ENCODE assay signal across 8 cellular contexts in genomic region chr2:62787381-62787780, GRCh38.
DNase-seq lines count a peak whose midpoint lies in the region; ATAC-seq lines count a peak whose summit lies in the region.

No MANE protein-coding gene starts in this region.

- no peaks in the 10 kb centered on the region for H3K36me3 ChIP-seq in effector memory CD4-positive, alpha-beta T cell (ENCODE audit: control insufficient read depth, insufficient read depth, low read length)

- no peak overlapping the region for H3K4me3 Mint-ChIP-seq in activated CD8-positive, alpha-beta T cell treated with anti-CD3 and anti-CD28 coated beads, Interleukin-2, amount 10 ng/mL, durations not matched to agents 7 days and 5 days

- H3K27me3 Mint-ChIP-seq in activated CD8-positive, alpha-beta T cell treated with anti-CD3 and anti-CD28 coated beads, Interleukin-2, amount 10 ng/mL, durations not matched to agents 7 days and 5 days (ENCODE audit: low read depth): no peaks in the 10 kb centered on the region

- peaks cover 3% of the 10 kb centered on the region for H3K36me3 Mint-ChIP-seq in activated CD8-positive, alpha-beta T cell treated with anti-CD3 and anti-CD28 coated beads, Interleukin-2, amount 10 ng/mL, durations not matched to agents 7 days and 5 days (ENCODE audit: low read depth)

- CTCF ChIA-PET in activated CD8-positive, alpha-beta T cell treated with anti-CD3 and anti-CD28 coated beads, Interleukin-2, amount 10 ng/mL, durations not matched to agents 7 days and 5 days (lab: Charles Lee): interaction anchor here (0.7 to 2.2 kb wide), 15 partner anchors 9 to 1074 kb away, joined by 3 to 8 read pairs (median 4); no protein-coding TSS in a partner anchor

- H3K27ac Mint-ChIP-seq in activated CD8-positive, alpha-beta T cell treated with anti-CD3 and anti-CD28 coated beads, Interleukin-2, amount 10 ng/mL, durations not matched to agents 7 days and 5 days: no peak overlapping the region

- H3K4me1 ChIP-seq in effector memory CD4-positive, alpha-beta T cell (ENCODE audit: control insufficient read depth, insufficient read depth, low read length, poor library complexity, severe bottlenecking): no peaks in the 10 kb centered on the region

- DNase-seq in Caki2 (ENCODE audit: low read depth): peak; percentile 18
- peak; percentile 72 for DNase-seq in NCI-H1694 (lab: John Stamatoyannopoulos, UW)
- DNase-seq in activated CD8-positive, alpha-beta T cell treated with anti-CD3 and anti-CD28 coated beads, Interleukin-2, amount 10 ng/mL, durations not matched to agents 7 days and 5 days: no peak
- DNase-seq in iPS-NIHi7 (ENCODE audit: extremely low spot score): peak; percentile 18
- no peak for DNase-seq in effector memory CD4-positive, alpha-beta T cell
- DNase-seq in ecto neural progenitor cell (ENCODE audit: low spot score): no peak
- no peak for DNase-seq in COLO668 (lab: John Stamatoyannopoulos, UW; ENCODE audit: unreplicated experiment)

- no peaks in the 10 kb centered on the region for H3K9me3 Mint-ChIP-seq in activated CD8-positive, alpha-beta T cell treated with anti-CD3 and anti-CD28 coated beads, Interleukin-2, amount 10 ng/mL, durations not matched to agents 7 days and 5 days (ENCODE audit: insufficient read depth)

- ATAC-seq in GM19463 (IDR thresholded peaks at IDR 0.05; ENCODE audit: unreplicated experiment): peak; percentile 73
- peak; percentile 55 for ATAC-seq in activated CD8-positive, alpha-beta T cell treated with anti-CD3 and anti-CD28 coated beads, Interleukin-2, amount 10 ng/mL, durations not matched to agents 7 days and 5 days

- no peaks in the 10 kb centered on the region for H3K27me3 ChIP-seq in effector memory CD4-positive, alpha-beta T cell (replicated peaks; ENCODE audit: control insufficient read depth, insufficient read depth, low read length, poor library complexity, severe bottlenecking)

- POLR2A ChIA-PET in activated CD8-positive, alpha-beta T cell treated with anti-CD3 and anti-CD28 coated beads, Interleukin-2, amount 10 ng/mL, durations not matched to agents 7 days and 5 days (lab: Charles Lee): no interaction called here

- no peak overlapping the region for H3K4me3 ChIP-seq in effector memory CD4-positive, alpha-beta T cell (ENCODE audit: insufficient read depth, low read depth, low read length, poor library complexity, severe bottlenecking)

- H3K27ac ChIP-seq in effector memory CD4-positive, alpha-beta T cell (ENCODE audit: insufficient read depth, low read length, poor library complexity, severe bottlenecking): no peak overlapping the region

- no peaks in the 10 kb centered on the region for H3K9me3 ChIP-seq in effector memory CD4-positive, alpha-beta T cell (ENCODE audit: control insufficient read depth, low read length)

- peaks cover 4% of the 10 kb centered on the region for H3K4me1 Mint-ChIP-seq in activated CD8-positive, alpha-beta T cell treated with anti-CD3 and anti-CD28 coated beads, Interleukin-2, amount 10 ng/mL, durations not matched to agents 7 days and 5 days (ENCODE audit: low read depth)

- in situ Hi-C loops in Caki2 (cut with HindIII; ENCODE audit: low pct_unique_long_range_greater_than_20kb, low sequenced_read_pairs): no loop called here

Comparison
In these comparisons a context has a peak if more than half of its experiments do, and no peak if none do; other contexts are left out.
1. DNase-seq: peak in Caki2 (single experiment), NCI-H1694 (single experiment) and iPS-NIHi7 (single experiment); none in activated CD8-positive, alpha-beta T cell treated with anti-CD3 and anti-CD28 coated beads, Interleukin-2, amount 10 ng/mL, durations not matched to agents 7 days and 5 days (single experiment), effector memory CD4-positive, alpha-beta T cell (0 of 3), ecto neural progenitor cell (single experiment) and COLO668 (single experiment).